In the genomic region with DNA sequence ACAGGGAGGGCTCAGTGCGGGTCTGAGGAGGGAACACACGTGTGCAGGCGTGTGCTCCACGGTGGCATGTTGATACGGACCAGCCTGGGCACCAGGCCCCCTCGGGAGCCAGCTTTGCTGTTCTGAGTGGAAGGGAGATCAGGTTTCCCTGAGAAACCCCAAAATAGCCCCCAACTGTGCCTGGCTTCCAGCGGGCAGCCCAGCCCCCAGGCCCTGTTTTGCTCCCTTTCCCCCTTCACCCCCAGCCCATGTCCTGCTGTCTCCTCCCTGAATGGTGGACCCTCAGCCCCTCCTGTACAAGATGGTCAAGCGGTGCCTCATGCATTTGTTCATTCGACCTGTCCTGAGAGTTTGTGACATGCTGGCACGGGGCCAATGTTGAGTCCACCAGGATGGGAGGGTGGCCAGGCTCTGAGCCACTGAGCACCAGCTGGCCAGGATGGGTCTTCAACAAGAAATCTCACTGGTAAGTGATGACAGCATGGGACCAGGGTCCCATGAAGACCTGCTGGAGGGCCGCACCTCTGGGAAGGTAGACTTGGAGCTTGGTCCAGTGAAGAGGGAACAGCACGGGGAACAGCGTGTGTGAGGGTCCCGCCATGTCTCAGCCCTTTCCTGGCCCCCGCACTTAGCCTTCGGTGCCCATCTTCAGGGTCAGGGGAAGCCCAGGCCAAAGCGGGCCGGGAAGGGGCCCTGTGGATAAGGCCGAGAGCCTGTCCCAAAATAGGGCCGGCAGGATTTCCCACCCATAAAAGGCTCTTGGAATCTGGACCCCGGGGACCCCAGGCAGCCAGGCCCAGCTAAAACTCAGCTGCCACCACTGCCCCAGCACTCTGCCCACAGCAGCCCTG, we compare ENCODE assay signal across 24 cellular contexts. TPM values are rescaled to one million over a fixed set of nuclear protein-coding genes. Genes with fewer than 3 reads are reported as not detected.
DNase-seq lines count a peak whose midpoint lies in the region; ATAC-seq, FAIRE-seq and TF ChIP-seq lines count a peak whose summit lies in the region.
"Had no signal": no experiment of that assay in that cellular context is flagged by ENCODE, and none has a peak within 500 bp of the region (broad histone marks: within the 10 kb centered on the region; RNA-seq: fewer than 3 reads in every experiment).

A gene with protein sequence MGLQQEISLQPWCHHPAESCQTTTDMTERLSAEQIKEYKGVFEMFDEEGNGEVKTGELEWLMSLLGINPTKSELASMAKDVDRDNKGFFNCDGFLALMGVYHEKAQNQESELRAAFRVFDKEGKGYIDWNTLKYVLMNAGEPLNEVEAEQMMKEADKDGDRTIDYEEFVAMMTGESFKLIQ (plus strand): TSS at position 419 of the 851 bp plus-strand sequence. CDS start 21 bp downstream, at position 440.

- H3K27ac ChIP-seq in heart left ventricle = no peak within 1 kb of the TSS
- H3K27ac ChIP-seq in H1 (ENCODE audit: low read depth, low read length) = no peak within 1 kb of the TSS
- no peak within 1 kb of the TSS for H3K27ac ChIP-seq in ovary
- H3K27ac ChIP-seq in aorta (ENCODE audit: low read depth in 1 of 2, low read length in 2 of 2) = no peak within 1 kb of the TSS
- H3K27ac ChIP-seq: A549, dorsolateral prefrontal cortex, KMS-11, left lung, Peyer's patch, SK-N-MC, upper lobe of right lung, VCaP had no signal

- POLR2A ChIA-PET in H1 (lab: Charles Lee; ENCODE audit: partially characterized antibody) = interaction anchor here (0.6 to 1.2 kb wide), 4 partner anchors 9 to 289 kb away, joined by 3 read pairs; no protein-coding TSS in a partner anchor

- H2BK12ac ChIP-seq in H1 (ENCODE audit: low read depth, low read length) = peak within 1 kb of the TSS; percentile 68; the same call in 1 of the 2 replicates

- H2BK5ac ChIP-seq in H1 (ENCODE audit: low read depth, low read length) = peak within 1 kb of the TSS; percentile 2; the same call in 1 of the 2 replicates

- H3K36me3 ChIP-seq in heart left ventricle (no peaks in the 10 kb centered on the region), H1 (ENCODE audit: control insufficient read depth in 2 of 4, insufficient read depth in 4 of 4, low read length in 3 of 4) (no peaks in the 10 kb centered on the region), ovary (no peaks in the 10 kb centered on the region), aorta (ENCODE audit: control insufficient read depth in 1 of 2, insufficient read depth in 2 of 2, low read length in 1 of 2) (no peaks in the 10 kb centered on the region)
- H3K36me3 ChIP-seq: left lung, Peyer's patch, upper lobe of right lung had no signal

- H3K14ac ChIP-seq in H1 (ENCODE audit: insufficient read length) = no peak within 1 kb of the TSS

- H3K4me2 ChIP-seq in H1 (ENCODE audit: insufficient read depth in 1 of 2, low read depth in 2 of 2, low read length in 2 of 2) = no peak within 1 kb of the TSS
- H3K4me2 ChIP-seq: A549, KMS-11 had no signal

- H2BK120ac ChIP-seq in H1 (replicated peaks; ENCODE audit: low read depth, low read length) = no peak within 1 kb of the TSS

- ATAC-seq in heart left ventricle (no peak), left cardiac atrium (no peak), aorta (ENCODE audit: low FRiP score) (no peak), HG03432 (IDR thresholded peaks at IDR 0.05; ENCODE audit: unreplicated experiment) (no peak), HG03280 (IDR thresholded peaks at IDR 0.05; ENCODE audit: unreplicated experiment) (no peak)
- ATAC-seq: A549; activated T-cell treated with anti-CD3 and anti-CD28 coated beads, Interleukin-2, amount 50 U/mL, for 4 hours; left lung; natural killer cell; upper lobe of right lung had no signal

- no peaks in the 10 kb centered on the region for H3K9me3 ChIP-seq in heart left ventricle
- no peaks in the 10 kb centered on the region for H3K9me3 ChIP-seq in H1 (ENCODE audit: insufficient read depth in 2 of 2, low read depth in 1 of 2, low read length in 1 of 2)
- no peaks in the 10 kb centered on the region for H3K9me3 ChIP-seq in ovary
- H3K9me3 ChIP-seq in aorta (ENCODE audit: control insufficient read depth, low read length) = no peaks in the 10 kb centered on the region
- H3K9me3 ChIP-seq: A549, left lung, Peyer's patch, upper lobe of right lung had no signal

- H2AFZ ChIP-seq in H1 (ENCODE audit: low read length) = no peak within 1 kb of the TSS

- H3K56ac ChIP-seq in H1 (replicated peaks; ENCODE audit: insufficient read length, low read depth, low read length) = no peak within 1 kb of the TSS

- H3K4ac ChIP-seq in H1 (replicated peaks; ENCODE audit: insufficient read length, low read depth, low read length) = no peak within 1 kb of the TSS

- H3K79me1 ChIP-seq in H1 (ENCODE audit: low read depth, low read length) = no peaks in the 10 kb centered on the region

- no peak for TF ChIP-seq EP300 in H1 (IDR thresholded peaks at IDR 0.05; ENCODE audit: borderline replicate concordance in 1 of 2, low read depth in 2 of 2, low read length in 2 of 2)
- no peak for TF ChIP-seq EP300 in ovary (IDR thresholded peaks at IDR 0.05)

- no peaks in the 10 kb centered on the region for H3K79me2 ChIP-seq in H1 (ENCODE audit: control insufficient read depth in 1 of 2, insufficient read depth in 2 of 2, low read length in 2 of 2)

- H3K9ac ChIP-seq in H1 (replicated peaks in 1 of 4; ENCODE audit: extremely low read depth in 1 of 4, low read depth in 3 of 4, low read length in 3 of 4) = no peak within 1 kb of the TSS
- H3K9ac ChIP-seq: KMS-11 had no signal

- H4K8ac ChIP-seq in H1 (ENCODE audit: extremely low read depth, insufficient read depth, low read length) = peak within 1 kb of the TSS; percentile 72; the same call in 1 of the 2 replicates

- no peak within 1 kb of the TSS for H3K23ac ChIP-seq in H1 (ENCODE audit: insufficient read length)

- peak within 1 kb of the TSS; percentile 72 for H2BK15ac ChIP-seq in H1 (ENCODE audit: low read length)

- TF ChIP-seq RAD21 in H1 (IDR thresholded peaks at IDR 0.05 in 1 of 2, conservative IDR thresholded peaks at IDR 0.05 in 1 of 2; ENCODE audit: low read depth in 2 of 2, low read length in 2 of 2) = no peak

- WGBS in heart left ventricle, 4 donors = 73 to 93% (median 78%) methylated on average over 17 to 21 of the region's 21 CpGs
- WGBS in H1 (ENCODE audit: extremely low coverage in 1 of 2, insufficient coverage in 1 of 2, insufficient read length in 1 of 2, insufficient replicate concordance in 2 of 2, low coverage in 1 of 2, low lambda C conversion rate in 2 of 2, missing lambda C conversion rate in 1 of 2), 2 experiments = 89% methylated on average over 19 of the region's 21 CpGs; no CpG with 5 or more reads in 1 of the 2 experiments
- 72 to 79% (median 73%) methylated on average over 21 of the region's 21 CpGs for WGBS in ovary, 3 donors
- 65 to 72% methylated on average over 18 to 21 of the region's 21 CpGs for WGBS in aorta, 2 donors

- no peak within 1 kb of the TSS for H3K4me3 ChIP-seq in heart left ventricle
- H3K4me3 ChIP-seq in H1 (ENCODE audit: extremely low read depth in 1 of 4, insufficient read depth in 2 of 4, low read depth in 3 of 4, low read length in 4 of 4) = no peak within 1 kb of the TSS
- no peak within 1 kb of the TSS for H3K4me3 ChIP-seq in ovary
- H3K4me3 ChIP-seq in aorta (ENCODE audit: low read length in 2 of 2) = no peak within 1 kb of the TSS
- H3K4me3 ChIP-seq: A549, dorsolateral prefrontal cortex, left lung, Peyer's patch, SK-N-MC, upper lobe of right lung had no signal

- no peak for FAIRE-seq in H1 (lab: Jason Lieb, UNC)
- FAIRE-seq: A549, bronchial epithelial cell, G401.6 had no signal

- H2BK20ac ChIP-seq in H1 (ENCODE audit: low read length) = no peak within 1 kb of the TSS

- H4K91ac ChIP-seq in H1 (replicated peaks; ENCODE audit: insufficient read length, low read length) = no peak within 1 kb of the TSS

- TF ChIP-seq POLR2A in heart left ventricle (IDR thresholded peaks at IDR 0.05) = no peak
- no peak for TF ChIP-seq POLR2A in H1 (IDR thresholded peaks at IDR 0.05; ENCODE audit: control extremely low read depth in 1 of 2, low read depth in 2 of 2, low read length in 2 of 2)
- TF ChIP-seq POLR2A in ovary (IDR thresholded peaks at IDR 0.05) = no peak

- in situ Hi-C loops in GM13977 (cut with MboI; ENCODE audit: low pct_unique_long_range_greater_than_20kb, low sequenced_read_pairs, unreplicated experiment) = no loop called here

- no peak within 1 kb of the TSS for H3K18ac ChIP-seq in H1 (ENCODE audit: extremely low read depth, low read length)

- DNase-seq in heart left ventricle (peak in 4 of 5 donors; percentile 10 to 29 (median 24)), left cardiac atrium (no peak), H1 (ENCODE audit: low read depth in 1 of 2, low spot score in 2 of 2) (no peak), ovary (peak in 3 of 5 donors; percentile 19 to 45 (median 43)), aorta (peak; percentile 56 to 75), GM13977 (ENCODE audit: low spot score) (no peak)
- DNase-seq: activated T-cell treated with anti-CD3 and anti-CD28 coated beads, Interleukin-2, amount 50 U/mL, for 4 hours; dorsolateral prefrontal cortex; left lung; natural killer cell; NCI-H1417 treated with DMSO at 0.1 percent for 48 hours; NCI-H446 treated with DMSO at 0.1 percent for 48 hours; NK-92 treated with Interleukin-12 subunit alpha and Interleukin-12 subunit beta, amount 100 ng/mL, for 24 hours; Peyer's patch; upper lobe of right lung had no signal

- peaks cover 4% of the 10 kb centered on the region; the same call in 1 of the 2 replicates for H3K23me2 ChIP-seq in H1 (ENCODE audit: low read depth, low read length)

- intact Hi-C loops in heart left ventricle (cut with DNase I) = no loop called here
- intact Hi-C loops in left cardiac atrium (cut with DNase I) = no loop called here
- intact Hi-C loops in ovary (cut with DNase I) = no loop called here
- intact Hi-C loops in aorta (cut with DNase I) = no loop called here

- H3K4me1 ChIP-seq in heart left ventricle (peaks cover 5 to 25% (median 13%) of the 10 kb centered on the region in 12 donors), H1 (replicated peaks in 1 of 4; ENCODE audit: control insufficient read depth in 3 of 4, insufficient read depth in 4 of 4, low read length in 3 of 4) (peaks cover 0 to 17% (median 11%) of the 10 kb centered on the region in 4 experiments; a peak in 6 of 7 replicates), ovary (ENCODE audit: insufficient read depth) (peaks cover 6% of the 10 kb centered on the region), aorta (ENCODE audit: control insufficient read depth in 1 of 2, insufficient read depth in 2 of 2, low read length in 2 of 2) (no peaks in the 10 kb centered on the region)

- no peak within 1 kb of the TSS for H4K5ac ChIP-seq in H1 (ENCODE audit: insufficient read length, low read depth, low read length)

- H2AK5ac ChIP-seq in H1 (ENCODE audit: low read depth, low read length) = 0 out of 2 replicates have a peak within 1 kb of the TSS, but pooled peaks have one; percentile 24

- CTCF ChIA-PET in H1 (lab: Charles Lee; ENCODE audit: partially characterized antibody) = interaction anchor here (0.5 to 2.9 kb wide), 9 partner anchors 9 to 132 kb away, joined by 3 to 12 read pairs (median 4); no protein-coding TSS in a partner anchor

- H4K20me1 ChIP-seq in H1 (replicated peaks in 1 of 2; ENCODE audit: control insufficient read depth in 1 of 2, insufficient read depth in 2 of 2, low read length in 2 of 2) = no peaks in the 10 kb centered on the region

- TF ChIP-seq CTCF in heart left ventricle (IDR thresholded peaks at IDR 0.05) (no peak), H1 (IDR thresholded peaks at IDR 0.05; ENCODE audit: control extremely low read depth in 1 of 3, insufficient read depth in 1 of 3, low read depth in 1 of 3, low read length in 3 of 3) (no peak), ovary (IDR thresholded peaks at IDR 0.05) (no peak), GM13977 (IDR thresholded peaks at IDR 0.05; ENCODE audit: extremely low read depth, insufficient read depth, missing control alignments) (no peak)

- H3K27me3 ChIP-seq in heart left ventricle (no peaks in the 10 kb centered on the region), H1 (replicated peaks in 1 of 4; ENCODE audit: control insufficient read depth in 3 of 4, extremely low read depth in 1 of 4, insufficient read depth in 3 of 4, low read length in 3 of 4) (no peaks in the 10 kb centered on the region; a peak in 2 of 7 replicates), ovary (no peaks in the 10 kb centered on the region), aorta (ENCODE audit: control insufficient read depth in 1 of 2, insufficient read depth in 2 of 2, low read length in 1 of 2) (no peaks in the 10 kb centered on the region)
- H3K27me3 ChIP-seq: dorsolateral prefrontal cortex, Peyer's patch, upper lobe of right lung had no signal

RNA-seq across cellular contexts. Expression of the gene that starts here (rescaled TPM):
- total RNA-seq in heart left ventricle = under 1 TPM in 3 of 9 donors, not detected in 6; 0.17 to 0.58 (median 0.29) TPM
- polyA plus RNA-seq in heart left ventricle = not detected
- under 1 TPM in 1 of 2 donors, not detected in 1; 0.21 TPM for total RNA-seq in left cardiac atrium
- total RNA-seq in H1 (2021; fragmentation: NEBNext Ultra II Directional; extraction: Animal tissue kit (Norgen Biotek cat#: 25700)) = 0.92 and 1.3 TPM in 2 replicates
- 0.54 and 0.96 TPM in 2 replicates for polyA plus RNA-seq in H1 (2011; rRNA removed)
- polyA plus RNA-seq in H1 (2011; cell fraction: cytosol; rRNA removed) = 1.4 TPM
- polyA plus RNA-seq in H1 (2011; cell fraction: nucleus; rRNA removed) = 4.8 TPM
- polyA plus RNA-seq in H1 (2012, experiment 1 of 2) = 1.3 to 1.9 TPM (median 1.7 TPM) in 4 replicates
- polyA plus RNA-seq in H1 (2012, experiment 2 of 2) = 0.84 TPM
- polyA plus RNA-seq in H1 (2013, experiment 1 of 2) = 0.65 TPM
- 0.63 TPM for polyA plus RNA-seq in H1 (2013, experiment 2 of 2)
- polyA minus RNA-seq in H1 (2011; rRNA and poly(A)+ RNA removed) = 0.09 and 0.15 TPM in 2 replicates
- not detected for polyA minus RNA-seq in H1 (2011; cell fraction: cytosol; rRNA and poly(A)+ RNA removed)
- 1.5 TPM for polyA minus RNA-seq in H1 (2011; cell fraction: nucleus; rRNA and poly(A)+ RNA removed)
- under 1 TPM in 6 of 7 donors, not detected in 1; 0.10 to 0.43 (median 0.14) TPM for total RNA-seq in ovary
- polyA plus RNA-seq in ovary = under 1 TPM in 1 of 2 donors, not detected in 1; 0.04 TPM
- 1 to 10 TPM in 1 of 2 donors, not detected in 1; 1.1 TPM for total RNA-seq in aorta
- polyA plus RNA-seq in aorta = 1 to 10 TPM in 1 of 2 donors, not detected in 1; 4.5 TPM
- total RNA-seq: activated CD4-positive, alpha-beta T cell treated with anti-CD3 and anti-CD28 coated beads, Interleukin-2, amount 10 ng/mL, durations not matched to agents 24 days and 14 days; Peyer's patch had no signal

Comparison
In these comparisons a context has a peak if more than half of its experiments do, and no peak if none do; other contexts are left out.
1. Peak in DNase-seq in heart left ventricle; RNA of the gene not detected or under 1 TPM.
2. Peak in DNase-seq in ovary; RNA of the gene not detected or under 1 TPM.
3. DNase-seq: peak in aorta (2 of 2); none in left cardiac atrium (single experiment), H1 (0 of 2) and GM13977 (single experiment).